In the genomic region with DNA sequence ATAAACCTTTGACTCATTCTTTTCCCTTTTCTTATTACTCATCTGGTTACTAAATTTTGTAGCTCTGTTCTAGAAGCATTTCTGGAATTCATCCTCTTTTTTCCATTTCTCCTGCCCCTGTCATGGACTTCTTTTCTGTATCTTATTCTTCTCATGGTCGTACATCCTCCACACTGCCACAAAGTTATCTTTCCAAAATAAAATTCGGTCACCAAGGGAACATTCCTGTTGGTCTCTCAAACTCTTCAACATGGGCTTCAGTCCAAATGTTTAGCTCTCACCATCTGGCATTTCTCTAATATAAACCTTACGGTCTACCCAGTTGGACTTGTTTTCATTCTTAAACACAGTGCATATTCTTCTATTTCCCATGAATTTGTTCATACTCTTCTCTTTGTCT, we compare ENCODE assay signal across 10 cellular contexts.
"Had no signal": no experiment of that assay in that cellular context is flagged by ENCODE, and none has a peak within 500 bp of the region (broad histone marks: within the 10 kb centered on the region; RNA-seq: fewer than 3 reads in every experiment).

No MANE protein-coding gene starts in this region.

- DNase-seq: activated CD4-positive, alpha-beta T cell treated with anti-CD3 and anti-CD28 coated beads for 48 hours; activated CD8-positive, alpha-beta T cell treated with anti-CD3 and anti-CD28 coated beads, Interleukin-2, amount 10 ng/mL, durations not matched to agents 7 days and 5 days; activated naive CD4-positive, alpha-beta T cell treated with Interleukin-2 at 50 U/mL for 16 hours; activated naive CD8-positive, alpha-beta T cell treated with anti-CD3 and anti-CD28 coated beads, Interleukin-2, amount 50 U/mL, for 24 hours; body of pancreas; esophagus squamous epithelium; ovary; sigmoid colon; stimulated activated CD4-positive, alpha-beta T cell treated with anti-CD3 and anti-CD28 coated beads, Interleukin-12 subunit alpha, Interleukin-12 subunit beta, amount 100 ng/mL, for 4 hours; stimulated activated naive CD4-positive, alpha-beta T cell had no signal

- H3K27ac ChIP-seq: body of pancreas, esophagus squamous epithelium, ovary had no signal

- H3K36me3 ChIP-seq: esophagus squamous epithelium, ovary, sigmoid colon had no signal

- H3K27me3 ChIP-seq: body of pancreas, esophagus squamous epithelium, ovary, sigmoid colon had no signal

- H3K4me3 ChIP-seq: body of pancreas, esophagus squamous epithelium, ovary, sigmoid colon had no signal

- H3K4me1 ChIP-seq: body of pancreas had no signal
